In the genomic region with DNA sequence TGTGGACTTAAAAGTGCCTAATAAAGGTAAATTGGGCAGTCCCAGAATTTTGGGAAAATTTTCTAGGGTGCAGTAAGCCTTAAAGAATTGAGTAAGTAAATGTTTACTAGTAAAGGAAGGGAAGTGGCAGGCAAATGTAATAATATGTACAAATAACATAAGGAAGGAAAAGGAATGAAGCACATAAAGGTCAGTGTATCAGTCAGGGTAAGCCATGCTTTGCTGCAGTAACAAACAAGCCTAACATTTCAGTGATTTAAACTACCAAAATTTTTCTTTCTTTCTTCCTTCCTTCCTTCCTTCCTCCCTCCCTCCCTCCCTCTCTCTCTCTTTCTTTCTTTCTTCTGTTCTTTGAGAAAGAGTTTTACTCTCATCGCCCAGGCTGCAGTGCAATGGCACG, we compare ENCODE assay signal across 34 cellular contexts.
"Had no signal": no experiment of that assay in that cellular context is flagged by ENCODE, and none has a peak within 500 bp of the region (broad histone marks: within the 10 kb centered on the region; RNA-seq: fewer than 3 reads in every experiment).

No MANE protein-coding gene starts in this region.

- H3K27me3 ChIP-seq: MG63 had no signal

- H3K36me3 ChIP-seq: MG63 had no signal

- H3K9me3 ChIP-seq: MG63 had no signal

- DNase-seq: Karpas-422, Kasumi-1, MG63, MM.1S, MV-4-11, NCI-H1048, NCI-H1092, NCI-H1092 treated with DMSO at 0.1 percent for 48 hours, NCI-H1105, NCI-H1105 treated with DMSO at 0.1 percent for 48 hours, NCI-H1417, NCI-H1417 treated with DMSO at 0.1 percent for 48 hours, NCI-H1436, NCI-H1436 treated with DMSO at 0.1 percent for 48 hours, NCI-H146, NCI-H1694, NCI-H1694 treated with DMSO at 0.1 percent for 48 hours, NCI-H187, NCI-H187 treated with DMSO at 0.1 percent for 48 hours, NCI-H1930, NCI-H2029, NCI-H2029 treated with DMSO at 0.1 percent for 48 hours, NCI-H2081, NCI-H2081 treated with DMSO at 0.1 percent for 48 hours, NCI-H2107, NCI-H2171, NCI-H2171 treated with DMSO at 0.1 percent for 48 hours, NCI-H2227 treated with DMSO at 0.1 percent for 48 hours, NCI-H226, NCI-H345, NCI-H446, NCI-H446 treated with DMSO at 0.1 percent for 48 hours, NCI-H510A, NCI-H510A treated with DMSO at 0.1 percent for 48 hours had no signal

- H3K4me3 ChIP-seq: MG63 had no signal
